In the genomic region with DNA sequence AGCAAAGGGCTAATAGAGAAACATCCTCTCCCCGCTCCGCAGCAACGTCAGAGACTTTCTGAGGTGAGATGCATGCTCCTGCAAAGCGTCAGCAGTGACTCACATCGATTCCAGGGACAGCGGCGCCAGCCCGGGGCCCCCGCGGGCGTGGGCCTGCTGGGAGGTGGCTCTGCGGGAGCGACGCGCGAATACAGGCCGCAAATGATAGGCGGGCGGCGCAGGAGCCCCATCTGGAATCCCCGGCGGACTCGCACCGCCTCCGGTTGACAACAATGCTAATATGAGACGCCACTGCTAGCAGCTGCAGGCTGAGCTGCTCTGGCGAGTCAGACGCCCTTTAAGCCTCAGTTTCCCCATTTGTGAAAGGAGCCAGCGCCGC, we compare ENCODE assay signal across 8 cellular contexts. TPM values are rescaled to one million over a fixed set of nuclear protein-coding genes. Genes with fewer than 3 reads are reported as not detected.
DNase-seq lines count a peak whose midpoint lies in the region; ATAC-seq and TF ChIP-seq lines count a peak whose summit lies in the region.

No MANE protein-coding gene starts in this region.

- DNase-seq in RPMI7951 (ENCODE audit: low read depth) (peak; percentile 93), foreskin keratinocyte (peak; percentile 70 to 86), 8988T (no peak)
- peak; percentile 96 for DNase-seq in activated effector memory CD4-positive, alpha-beta T cell treated with anti-CD3 and anti-CD28 coated beads, Interleukin-2, amount 50 U/mL, for 16 hours

- H3K4me3 ChIP-seq in neutrophil (ENCODE audit: low read depth in 1 of 2, low read length in 1 of 2): peak overlapping the region; percentile 93 to 98
- peak overlapping the region; percentile 62 to 93 (median 89) for H3K4me3 ChIP-seq in subcutaneous abdominal adipose tissue (ENCODE audit: low read depth in 1 of 5, low read length in 5 of 5)

- peak overlapping the region; percentile 77 to 94 (median 86) for H3K9ac ChIP-seq in subcutaneous abdominal adipose tissue (ENCODE audit: low read length in 5 of 5)

- H3K27me3 ChIP-seq in foreskin keratinocyte: no peaks in the 10 kb centered on the region
- no peaks in the 10 kb centered on the region for H3K27me3 ChIP-seq in neutrophil
- H3K27me3 ChIP-seq in subcutaneous abdominal adipose tissue (ENCODE audit: control insufficient read depth in 5 of 5, insufficient read depth in 4 of 5, low read length in 5 of 5): no peaks in the 10 kb centered on the region

- TF ChIP-seq CTCF in foreskin keratinocyte (conservative IDR thresholded peaks at IDR 0.05): no peak
- no peak for TF ChIP-seq CTCF in neutrophil (IDR thresholded peaks at IDR 0.05)

- ATAC-seq in GM18519 (IDR thresholded peaks at IDR 0.05; ENCODE audit: low FRiP score, unreplicated experiment) (peak; percentile 14), HG03439 (IDR thresholded peaks at IDR 0.05; ENCODE audit: unreplicated experiment) (peak; percentile 13), foreskin keratinocyte (peak; percentile 56)

- H3K4me1 ChIP-seq in foreskin keratinocyte (peaks cover 21% of the 10 kb centered on the region), neutrophil (ENCODE audit: control insufficient read depth in 1 of 2, insufficient read depth in 1 of 2, low read depth in 1 of 2, low read length in 1 of 2) (peaks cover 21 to 32% of the 10 kb centered on the region in 2 experiments), subcutaneous abdominal adipose tissue (ENCODE audit: control insufficient read depth in 5 of 5, insufficient read depth in 5 of 5, low read length in 5 of 5) (peaks cover 3 to 28% (median 25%) of the 10 kb centered on the region in 5 donors)

- H3K27ac ChIP-seq in foreskin keratinocyte (peak overlapping the region; percentile 47), neutrophil (peak overlapping the region; percentile 87), subcutaneous abdominal adipose tissue (ENCODE audit: low read depth, low read length) (peak overlapping the region; percentile 94)

- H3K9me3 ChIP-seq in neutrophil (no peaks in the 10 kb centered on the region), subcutaneous abdominal adipose tissue (ENCODE audit: control insufficient read depth in 5 of 5, low read length in 5 of 5) (no peaks in the 10 kb centered on the region)

- peaks cover 4% of the 10 kb centered on the region for H3K36me3 ChIP-seq in neutrophil
- H3K36me3 ChIP-seq in subcutaneous abdominal adipose tissue (ENCODE audit: control insufficient read depth in 5 of 5, insufficient read depth in 5 of 5, low read length in 5 of 5): peaks cover 3 to 11% (median 7%) of the 10 kb centered on the region in 5 donors

RNA-seq across cellular contexts. Expression of a gene that starts 0.6 kb away (rescaled TPM):
- total RNA-seq in RPMI7951 (2014; rRNA removed; shearing (Covaris generic)): 68.4 and 72.0 TPM in 2 replicates
- total RNA-seq in foreskin keratinocyte: 195 and 210 TPM in 2 replicates
- 180 and 182 TPM in 2 replicates for polyA plus RNA-seq in foreskin keratinocyte

RNA-seq across cellular contexts. Expression of a gene that starts 15.9 kb away (rescaled TPM):
- 19.6 and 22.0 TPM in 2 replicates for total RNA-seq in RPMI7951 (2014; rRNA removed; shearing (Covaris generic))
- total RNA-seq in foreskin keratinocyte: 82.6 and 89.4 TPM in 2 replicates
- 35.3 and 37.7 TPM in 2 replicates for polyA plus RNA-seq in foreskin keratinocyte

RNA-seq across cellular contexts. Expression of a gene that starts 44.7 kb away (rescaled TPM):
- 0.29 TPM in 1 of 2 replicates, not detected in the other for total RNA-seq in RPMI7951 (2014; rRNA removed; shearing (Covaris generic))
- 0.82 and 0.99 TPM in 2 replicates for total RNA-seq in foreskin keratinocyte
- polyA plus RNA-seq in foreskin keratinocyte: 0.96 and 1.1 TPM in 2 replicates
